ENCODE assay signal across 23 cellular contexts in the genomic region with DNA sequence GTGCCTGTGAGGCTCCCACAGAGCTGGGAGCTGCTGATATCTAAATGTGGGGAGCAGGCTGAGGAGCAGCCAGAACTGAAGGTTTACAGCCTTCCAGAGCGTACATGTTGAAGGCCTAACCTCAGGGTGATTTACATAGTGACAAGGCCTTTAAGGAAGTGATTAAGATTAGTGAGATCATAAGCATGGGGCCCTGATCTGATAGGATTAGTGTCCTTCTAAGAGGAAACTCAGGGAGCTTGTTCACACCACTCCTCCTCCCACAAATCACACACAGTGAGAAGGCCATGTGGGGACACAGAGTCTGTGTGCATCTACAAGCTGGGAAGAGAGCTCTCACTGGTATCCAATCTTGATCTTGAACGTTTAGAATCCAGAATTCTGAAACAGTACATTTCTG.
"Had no signal": no experiment of that assay in that cellular context is flagged by ENCODE, and none has a peak within 500 bp of the region (broad histone marks: within the 10 kb centered on the region; RNA-seq: fewer than 3 reads in every experiment).

No MANE protein-coding gene starts in this region.

- H3K9ac ChIP-seq: parathyroid adenoma had no signal

- H3K27me3 ChIP-seq: hepatocyte, right lobe of liver, suprapubic skin, tibial artery, upper lobe of left lung, uterus had no signal

- FAIRE-seq: kidney had no signal

- H3K9me3 Mint-ChIP-seq: natural killer cell treated with Interleukin-12 subunit alpha and Interleukin-12 subunit beta and Interleukin-15 and Interleukin-18, amount 100 ng/mL, for 72 hours; stimulated activated effector memory CD8-positive, alpha-beta T cell treated with anti-CD3 and anti-CD28 coated beads, Interleukin-12 subunit alpha, Interleukin-12 subunit beta, amount 100 ng/mL, for 72 hours had no signal

- H2AFZ ChIP-seq: hepatocyte, parathyroid adenoma had no signal

- H3K4me2 ChIP-seq: hepatocyte had no signal

- H3K9me3 ChIP-seq: lower lobe of right lung, prostate gland, right lobe of liver, tibial artery, upper lobe of left lung, uterus had no signal

- ATAC-seq: left cardiac atrium; lower lobe of right lung; natural killer cell treated with Interleukin-12 subunit alpha and Interleukin-12 subunit beta and Interleukin-15 and Interleukin-18, amount 100 ng/mL, for 72 hours; right lobe of liver; stimulated activated effector memory CD8-positive, alpha-beta T cell treated with anti-CD3 and anti-CD28 coated beads, Interleukin-12 subunit alpha, Interleukin-12 subunit beta, amount 100 ng/mL, for 72 hours; stimulated activated naive CD8-positive, alpha-beta T cell treated with anti-CD3 and anti-CD28 coated beads, Interleukin-15, Interleukin-2, amounts not matched to agents 100 U/mL and 50 U/mL, for 24 hours had no signal

- H3K27ac ChIP-seq: hepatocyte, left ventricle myocardium inferior, lower lobe of right lung, parathyroid adenoma, prostate gland, right lobe of liver, suprapubic skin, tibial artery, upper lobe of left lung, uterus had no signal

- H3K27ac Mint-ChIP-seq: memory B cell; natural killer cell treated with Interleukin-12 subunit alpha and Interleukin-12 subunit beta and Interleukin-15 and Interleukin-18, amount 100 ng/mL, for 72 hours; stimulated activated effector memory CD8-positive, alpha-beta T cell treated with anti-CD3 and anti-CD28 coated beads, Interleukin-12 subunit alpha, Interleukin-12 subunit beta, amount 100 ng/mL, for 72 hours had no signal

- H3K36me3 ChIP-seq: left ventricle myocardium inferior, lower lobe of right lung, prostate gland, right lobe of liver, suprapubic skin, tibial artery, upper lobe of left lung, uterus had no signal

- H3K4me1 ChIP-seq: left ventricle myocardium inferior, lower lobe of right lung, parathyroid adenoma, prostate gland, right lobe of liver, suprapubic skin, tibial artery, upper lobe of left lung, uterus had no signal

- H3K4me1 Mint-ChIP-seq: memory B cell; stimulated activated effector memory CD8-positive, alpha-beta T cell treated with anti-CD3 and anti-CD28 coated beads, Interleukin-12 subunit alpha, Interleukin-12 subunit beta, amount 100 ng/mL, for 72 hours had no signal

- H3K79me2 ChIP-seq: hepatocyte, parathyroid adenoma had no signal

- DNase-seq: dermis blood vessel endothelial cell; foreskin melanocyte; head of caudate nucleus; kidney; left cardiac atrium; left ventricle myocardium inferior; lower lobe of right lung; midbrain; occipital lobe; right lobe of liver; stimulated activated CD4-positive, alpha-beta T cell treated with anti-CD3 and anti-CD28 coated beads, Interleukin-4, amount 100 ng/mL, for 1 hour; stimulated activated CD8-positive, alpha-beta memory T cell treated with anti-CD3 and anti-CD28 coated beads, Interleukin-4, amount 100 ng/mL, for 48 hours; stimulated activated naive CD8-positive, alpha-beta T cell treated with anti-CD3 and anti-CD28 coated beads, Interleukin-15, Interleukin-2, amounts not matched to agents 100 U/mL and 50 U/mL, for 24 hours; tibial artery; upper lobe of left lung; uterus had no signal

- H3K4me3 Mint-ChIP-seq: memory B cell; natural killer cell treated with Interleukin-12 subunit alpha and Interleukin-12 subunit beta and Interleukin-15 and Interleukin-18, amount 100 ng/mL, for 72 hours; stimulated activated effector memory CD8-positive, alpha-beta T cell treated with anti-CD3 and anti-CD28 coated beads, Interleukin-12 subunit alpha, Interleukin-12 subunit beta, amount 100 ng/mL, for 72 hours had no signal

- H3K36me3 Mint-ChIP-seq: stimulated activated effector memory CD8-positive, alpha-beta T cell treated with anti-CD3 and anti-CD28 coated beads, Interleukin-12 subunit alpha, Interleukin-12 subunit beta, amount 100 ng/mL, for 72 hours had no signal

- H3K4me3 ChIP-seq: hepatocyte, left ventricle myocardium inferior, lower lobe of right lung, prostate gland, right lobe of liver, suprapubic skin, tibial artery, upper lobe of left lung, uterus had no signal
